26 cellular contexts compared by ENCODE assay signal in genomic region chr1:207898260-207898659, GRCh38. TPM values are rescaled to one million over a fixed set of nuclear protein-coding genes. Genes with fewer than 3 reads are reported as not detected.
"Had no signal": no experiment of that assay in that cellular context is flagged by ENCODE, and none has a peak within 500 bp of the region (broad histone marks: within the 10 kb centered on the region; RNA-seq: fewer than 3 reads in every experiment).

No MANE protein-coding gene starts in this region.

- H3K36me3 Mint-ChIP-seq: activated naive CD4-positive, alpha-beta T cell treated with anti-CD3 and anti-CD28 coated beads, Interleukin-2, amount 50 U/mL, for 24 hours; stimulated activated effector memory CD8-positive, alpha-beta T cell treated with anti-CD3 and anti-CD28 coated beads, Interleukin-12 subunit alpha, Interleukin-12 subunit beta, amount 100 ng/mL, for 72 hours; type B pancreatic cell had no signal

- H3K4me3 ChIP-seq: colonic mucosa, dorsolateral prefrontal cortex, lower lobe of right lung, mucosa of descending colon, SK-N-MC had no signal

- H3K27ac ChIP-seq: colonic mucosa, lower lobe of right lung, SK-N-MC had no signal

- ATAC-seq: activated CD4-positive, CD25-positive, alpha-beta regulatory T cell treated with anti-CD3 and anti-CD28 coated beads, Interleukin-2, amount 50 U/mL, for 24 hours; lower lobe of right lung; mucosa of descending colon; stimulated activated effector memory CD8-positive, alpha-beta T cell treated with anti-CD3 and anti-CD28 coated beads, Interleukin-12 subunit alpha, Interleukin-12 subunit beta, amount 100 ng/mL, for 72 hours; stimulated activated naive CD8-positive, alpha-beta T cell treated with anti-CD3 and anti-CD28 coated beads, Interleukin-15, amount 100 ng/mL, for 72 hours had no signal

- H3K27me3 Mint-ChIP-seq: activated naive CD4-positive, alpha-beta T cell treated with anti-CD3 and anti-CD28 coated beads, Interleukin-2, amount 50 U/mL, for 24 hours; central memory CD8-positive, alpha-beta T cell; stimulated activated naive CD8-positive, alpha-beta T cell treated with anti-CD3 and anti-CD28 coated beads, Interleukin-15, amount 100 ng/mL, for 72 hours had no signal

- H3K27ac Mint-ChIP-seq: activated CD4-positive, alpha-beta memory T cell treated with anti-CD3 and anti-CD28 coated beads, Interleukin-2, amount 10 ng/mL, durations not matched to agents 7 days and 5 days; activated CD4-positive, alpha-beta T cell treated with anti-CD3 and anti-CD28 coated beads, Interleukin-2, amount 10 ng/mL, durations not matched to agents 24 days and 14 days; activated naive CD4-positive, alpha-beta T cell treated with anti-CD3 and anti-CD28 coated beads, Interleukin-2, amount 50 U/mL, for 24 hours; nephron progenitor cell; progenitor cell of endocrine pancreas; stimulated activated effector memory CD8-positive, alpha-beta T cell treated with anti-CD3 and anti-CD28 coated beads, Interleukin-12 subunit alpha, Interleukin-12 subunit beta, amount 100 ng/mL, for 72 hours; stimulated activated naive CD8-positive, alpha-beta T cell treated with anti-CD3 and anti-CD28 coated beads, Interleukin-15, amount 100 ng/mL, for 72 hours; type B pancreatic cell had no signal

- H3K4me1 ChIP-seq: colonic mucosa had no signal

- FAIRE-seq: astrocyte had no signal

- DNase-seq: activated CD4-positive, alpha-beta memory T cell treated with anti-CD3 and anti-CD28 coated beads, Interleukin-2, amount 10 ng/mL, durations not matched to agents 7 days and 5 days; activated CD4-positive, alpha-beta T cell treated with anti-CD3 and anti-CD28 coated beads, Interleukin-2, amount 10 ng/mL, durations not matched to agents 24 days and 14 days; activated effector memory CD4-positive, alpha-beta T cell treated with anti-CD3 and anti-CD28 coated beads, Interleukin-2, amount 50 U/mL, for 16 hours; activated T-cell treated with anti-CD3 and anti-CD28 coated beads for 4 hours; colonic mucosa; dorsolateral prefrontal cortex; glutamatergic neuron; hypothalamus; lower lobe of right lung; mesendoderm; mucosa of descending colon; nephron progenitor cell; nucleus accumbens; SHP77; stimulated activated CD4-positive, alpha-beta T cell treated with anti-CD3 and anti-CD28 coated beads, Interleukin-12 subunit alpha, Interleukin-12 subunit beta, amount 100 ng/mL, for 4 hours; stimulated activated naive CD8-positive, alpha-beta T cell treated with anti-CD3 and anti-CD28 coated beads, Interleukin-15, amount 100 ng/mL, for 72 hours; SW 1271; T-helper 2 cell had no signal

- H3K4me3 Mint-ChIP-seq: activated CD4-positive, alpha-beta memory T cell treated with anti-CD3 and anti-CD28 coated beads, Interleukin-2, amount 10 ng/mL, durations not matched to agents 7 days and 5 days; activated CD4-positive, alpha-beta T cell treated with anti-CD3 and anti-CD28 coated beads, Interleukin-2, amount 10 ng/mL, durations not matched to agents 24 days and 14 days; activated naive CD4-positive, alpha-beta T cell treated with anti-CD3 and anti-CD28 coated beads, Interleukin-2, amount 50 U/mL, for 24 hours; central memory CD8-positive, alpha-beta T cell; nephron progenitor cell; stimulated activated effector memory CD8-positive, alpha-beta T cell treated with anti-CD3 and anti-CD28 coated beads, Interleukin-12 subunit alpha, Interleukin-12 subunit beta, amount 100 ng/mL, for 72 hours; stimulated activated naive CD8-positive, alpha-beta T cell treated with anti-CD3 and anti-CD28 coated beads, Interleukin-15, amount 100 ng/mL, for 72 hours; type B pancreatic cell had no signal

- H3K9me3 Mint-ChIP-seq: activated CD4-positive, alpha-beta memory T cell treated with anti-CD3 and anti-CD28 coated beads, Interleukin-2, amount 10 ng/mL, durations not matched to agents 7 days and 5 days; activated CD4-positive, alpha-beta T cell treated with anti-CD3 and anti-CD28 coated beads, Interleukin-2, amount 10 ng/mL, durations not matched to agents 24 days and 14 days; activated naive CD4-positive, alpha-beta T cell treated with anti-CD3 and anti-CD28 coated beads, Interleukin-2, amount 50 U/mL, for 24 hours; central memory CD8-positive, alpha-beta T cell; nephron progenitor cell; stimulated activated effector memory CD8-positive, alpha-beta T cell treated with anti-CD3 and anti-CD28 coated beads, Interleukin-12 subunit alpha, Interleukin-12 subunit beta, amount 100 ng/mL, for 72 hours; stimulated activated naive CD8-positive, alpha-beta T cell treated with anti-CD3 and anti-CD28 coated beads, Interleukin-15, amount 100 ng/mL, for 72 hours; type B pancreatic cell had no signal

- H3K27me3 ChIP-seq: colonic mucosa, dorsolateral prefrontal cortex had no signal

- H3K9me3 ChIP-seq: colonic mucosa, lower lobe of right lung, mucosa of descending colon had no signal

- H3K36me3 ChIP-seq: colonic mucosa, lower lobe of right lung had no signal

- H3K4me1 Mint-ChIP-seq: activated naive CD4-positive, alpha-beta T cell treated with anti-CD3 and anti-CD28 coated beads, Interleukin-2, amount 50 U/mL, for 24 hours; central memory CD8-positive, alpha-beta T cell; stimulated activated effector memory CD8-positive, alpha-beta T cell treated with anti-CD3 and anti-CD28 coated beads, Interleukin-12 subunit alpha, Interleukin-12 subunit beta, amount 100 ng/mL, for 72 hours had no signal

RNA-seq across cellular contexts. Expression of gene CD34, which starts 12.7 kb away (rescaled TPM):
- total RNA-seq: activated CD4-positive, alpha-beta T cell treated with anti-CD3 and anti-CD28 coated beads, Interleukin-2, amount 10 ng/mL, durations not matched to agents 24 days and 14 days had no signal
